8 cellular contexts compared by ENCODE assay signal in the genomic region with DNA sequence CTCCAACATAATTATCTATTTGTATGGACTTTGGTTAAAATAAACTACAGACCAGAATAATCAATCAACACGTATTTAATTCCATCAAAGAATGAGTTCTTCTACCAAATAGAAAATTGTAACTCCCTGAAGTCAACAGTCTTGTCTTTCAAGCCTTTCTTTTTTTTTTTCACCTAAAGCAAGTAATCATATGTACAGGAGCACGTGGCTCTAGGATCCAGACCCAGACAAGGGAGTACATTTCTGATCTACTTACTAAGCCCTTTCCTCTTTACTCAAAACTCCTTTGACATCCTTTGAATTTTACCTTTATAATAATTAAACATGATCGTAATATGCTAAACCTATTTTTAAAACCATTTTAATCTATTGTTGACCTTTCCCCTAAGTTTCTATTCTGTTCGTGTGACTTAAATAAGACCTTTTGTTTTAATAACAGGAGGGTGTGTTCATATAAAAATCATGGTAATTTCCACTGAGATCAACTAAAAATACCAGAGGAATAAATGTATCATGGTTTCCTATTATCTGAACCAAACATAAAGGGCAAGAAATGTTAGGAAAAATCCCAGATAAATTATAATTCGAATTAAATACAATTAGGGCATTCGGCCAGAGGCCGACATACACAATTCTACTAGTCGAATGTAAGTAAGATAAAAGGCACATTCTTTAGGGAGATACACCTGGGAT. TPM values are rescaled to one million over a fixed set of nuclear protein-coding genes. Genes with fewer than 3 reads are reported as not detected.
DNase-seq lines count a peak whose midpoint lies in the region; ATAC-seq, FAIRE-seq and TF ChIP-seq lines count a peak whose summit lies in the region.

No MANE protein-coding gene starts in this region.

- peaks cover 7% of the 10 kb centered on the region for H3K27me3 ChIP-seq in cardiac muscle cell

- DNase-seq in cardiac muscle cell (ENCODE audit: low read depth in 1 of 2, low spot score in 1 of 2) (no peak), left ventricle myocardium superior (no peak), type B pancreatic cell (ENCODE audit: extremely low spot score, unreplicated experiment) (no peak), H54 (ENCODE audit: insufficient read length, low spot score) (no peak), SW480 (ENCODE audit: low spot score) (no peak)
- DNase-seq in activated T-helper 2 cell treated with anti-CD3 and anti-CD28 coated beads, Interferon-gamma antibody, Interleukin-2, Interleukin-4, amounts not matched to agents 10 μg/mL and 5 μg/mL and 100 μg/mL, durations not matched to agents 14 hours and 24 hours and 36 hours (ENCODE audit: low spot score): no peak
- DNase-seq in activated CD4-positive, alpha-beta T cell treated with anti-CD3 and anti-CD28 coated beads, Interleukin-2, amount 50 U/mL, for 1 hour: no peak

- peak overlapping the region; percentile 95 for H3K27ac Mint-ChIP-seq in activated T-helper 2 cell treated with anti-CD3 and anti-CD28 coated beads, Interferon-gamma antibody, Interleukin-2, Interleukin-4, amounts not matched to agents 10 μg/mL and 5 μg/mL and 100 μg/mL, durations not matched to agents 14 hours and 24 hours and 36 hours
- peak overlapping the region; percentile 98 for H3K27ac Mint-ChIP-seq in type B pancreatic cell

- no peaks in the 10 kb centered on the region for H3K9me3 ChIP-seq in cardiac muscle cell (ENCODE audit: low read depth)

- H3K27ac ChIP-seq in cardiac muscle cell: peak overlapping the region; percentile 86

- H3K9me3 Mint-ChIP-seq in activated T-helper 2 cell treated with anti-CD3 and anti-CD28 coated beads, Interferon-gamma antibody, Interleukin-2, Interleukin-4, amounts not matched to agents 10 μg/mL and 5 μg/mL and 100 μg/mL, durations not matched to agents 14 hours and 24 hours and 36 hours: no peaks in the 10 kb centered on the region
- no peaks in the 10 kb centered on the region for H3K9me3 Mint-ChIP-seq in type B pancreatic cell

- peaks cover 47% of the 10 kb centered on the region for H3K4me1 Mint-ChIP-seq in activated T-helper 2 cell treated with anti-CD3 and anti-CD28 coated beads, Interferon-gamma antibody, Interleukin-2, Interleukin-4, amounts not matched to agents 10 μg/mL and 5 μg/mL and 100 μg/mL, durations not matched to agents 14 hours and 24 hours and 36 hours (ENCODE audit: low read depth)
- peaks cover 26% of the 10 kb centered on the region for H3K4me1 Mint-ChIP-seq in type B pancreatic cell (ENCODE audit: unreplicated experiment)

- no peaks in the 10 kb centered on the region for H3K27me3 Mint-ChIP-seq in activated T-helper 2 cell treated with anti-CD3 and anti-CD28 coated beads, Interferon-gamma antibody, Interleukin-2, Interleukin-4, amounts not matched to agents 10 μg/mL and 5 μg/mL and 100 μg/mL, durations not matched to agents 14 hours and 24 hours and 36 hours (ENCODE audit: low read depth)
- H3K27me3 Mint-ChIP-seq in type B pancreatic cell: peaks cover 20% of the 10 kb centered on the region

- TF ChIP-seq POLR2A in H54 (IDR thresholded peaks at IDR 0.05; ENCODE audit: low read depth, low read length): no peak

- peaks cover 43% of the 10 kb centered on the region for H3K36me3 Mint-ChIP-seq in activated T-helper 2 cell treated with anti-CD3 and anti-CD28 coated beads, Interferon-gamma antibody, Interleukin-2, Interleukin-4, amounts not matched to agents 10 μg/mL and 5 μg/mL and 100 μg/mL, durations not matched to agents 14 hours and 24 hours and 36 hours (ENCODE audit: low read depth)
- H3K36me3 Mint-ChIP-seq in type B pancreatic cell: peaks cover 4% of the 10 kb centered on the region

- no peak for FAIRE-seq in H54 (lab: Jason Lieb, UNC)

- no peak for ATAC-seq in left ventricle myocardium superior

- peak overlapping the region; percentile 90 for H3K4me3 ChIP-seq in cardiac muscle cell
- H3K4me3 ChIP-seq in iPS-11a (ENCODE audit: low read depth, low read length): peak overlapping the region; percentile 95

- H3K4me3 Mint-ChIP-seq in activated T-helper 2 cell treated with anti-CD3 and anti-CD28 coated beads, Interferon-gamma antibody, Interleukin-2, Interleukin-4, amounts not matched to agents 10 μg/mL and 5 μg/mL and 100 μg/mL, durations not matched to agents 14 hours and 24 hours and 36 hours (ENCODE audit: low read depth): peak overlapping the region; percentile 90
- peak overlapping the region; percentile 93 for H3K4me3 Mint-ChIP-seq in type B pancreatic cell

- H3K4me1 ChIP-seq in cardiac muscle cell (ENCODE audit: low read depth): no peaks in the 10 kb centered on the region

- no peak for TF ChIP-seq CTCF in cardiac muscle cell (IDR thresholded peaks at IDR 0.05; ENCODE audit: low read depth, low read length)
- TF ChIP-seq CTCF in type B pancreatic cell (conservative IDR thresholded peaks at IDR 0.05): no peak

- intact Hi-C loops in left ventricle myocardium superior (cut with micrococcal nuclease): no loop called here
- intact Hi-C loops in activated T-helper 2 cell treated with anti-CD3 and anti-CD28 coated beads, Interferon-gamma antibody, Interleukin-2, Interleukin-4, amounts not matched to agents 10 μg/mL and 5 μg/mL and 100 μg/mL, durations not matched to agents 14 hours and 24 hours and 36 hours (cut with micrococcal nuclease): loop anchor here (2.0 kb wide), 1 partner anchor 51 kb away; no protein-coding TSS in a partner anchor

- no peaks in the 10 kb centered on the region for H3K36me3 ChIP-seq in cardiac muscle cell

RNA-seq across cellular contexts. Expression of a gene that starts 1.7 kb away (rescaled TPM):
- total RNA-seq in cardiac muscle cell (13.6 and 15.7 TPM in 2 replicates), left ventricle myocardium superior (13.8 TPM), type B pancreatic cell (ENCODE audit: low replicate concordance) (38.3 and 42.1 TPM in 2 replicates)
- 6.0 and 8.8 TPM in 2 replicates for polyA plus RNA-seq in cardiac muscle cell
- 111 and 114 TPM in 2 replicates for total RNA-seq in activated T-helper 2 cell treated with anti-CD3 and anti-CD28 coated beads, Interferon-gamma antibody, Interleukin-2, Interleukin-4, amounts not matched to agents 10 μg/mL and 5 μg/mL and 100 μg/mL, durations not matched to agents 14 hours and 24 hours and 36 hours
